ENCODE assay signal across 8 cellular contexts in genomic region chr18:63192885-63193349, GRCh38.
DNase-seq lines count a peak whose midpoint lies in the region; ATAC-seq and TF ChIP-seq lines count a peak whose summit lies in the region.

No MANE protein-coding gene starts in this region.

- no peaks in the 10 kb centered on the region for H3K79me2 ChIP-seq in osteoblast (ENCODE audit: insufficient read depth, low read length)

- ATAC-seq in GM19452 (IDR thresholded peaks at IDR 0.05; ENCODE audit: unreplicated experiment): peak; percentile 66
- peak; percentile 47 for ATAC-seq in HG03460 (IDR thresholded peaks at IDR 0.05; ENCODE audit: unreplicated experiment)
- peak; percentile 56 for ATAC-seq in effector memory CD8-positive, alpha-beta T cell (replicated peaks)

- TF ChIP-seq CTCF in GM06990 (IDR thresholded peaks at IDR 0.05; ENCODE audit: insufficient read depth, low read length, poor library complexity, severe bottlenecking): no peak
- no peak for TF ChIP-seq CTCF in osteoblast (IDR thresholded peaks at IDR 0.05; ENCODE audit: extremely low read depth, low read depth, low read length)
- TF ChIP-seq CTCF in coronary artery (IDR thresholded peaks at IDR 0.05): no peak

- no peaks in the 10 kb centered on the region for H3K36me3 ChIP-seq in GM06990 (ENCODE audit: control insufficient read depth, insufficient read depth, low read length)
- no peaks in the 10 kb centered on the region for H3K36me3 ChIP-seq in osteoblast (ENCODE audit: insufficient read depth, low read length)

- no peaks in the 10 kb centered on the region for H3K9me3 Mint-ChIP-seq in effector memory CD8-positive, alpha-beta T cell

- peaks cover 23 to 42% of the 10 kb centered on the region in 2 donors for H3K4me1 Mint-ChIP-seq in effector memory CD8-positive, alpha-beta T cell (ENCODE audit: low read depth in 2 of 2)

- H3K4me3 ChIP-seq in GM06990 (replicated peaks; ENCODE audit: low read depth, low read length) (no peak overlapping the region), osteoblast (ENCODE audit: insufficient read depth, low read length) (no peak overlapping the region), coronary artery (no peak overlapping the region)

- H3K27ac Mint-ChIP-seq in effector memory CD8-positive, alpha-beta T cell: peak overlapping the region; percentile 85

- peak; percentile 54 for DNase-seq in GM06990 (ENCODE audit: extremely low read depth, insufficient read length)
- DNase-seq in effector memory CD8-positive, alpha-beta T cell: no peak
- DNase-seq in Ammon's horn (ENCODE audit: low spot score): no peak
- no peak for DNase-seq in NCI-H526 treated with DMSO at 0.1 percent for 48 hours (lab: John Stamatoyannopoulos, UW)
- no peak for DNase-seq in osteoblast (ENCODE audit: insufficient read length, low spot score, missing footprints)
- no peak for DNase-seq in coronary artery (ENCODE audit: low spot score)

- H3K27me3 Mint-ChIP-seq in effector memory CD8-positive, alpha-beta T cell: no peaks in the 10 kb centered on the region

- no peaks in the 10 kb centered on the region for H3K27me3 ChIP-seq in GM06990 (replicated peaks; ENCODE audit: control insufficient read depth, insufficient read depth, low read length)
- H3K27me3 ChIP-seq in osteoblast (ENCODE audit: insufficient read depth, low read length): no peaks in the 10 kb centered on the region

- no peaks in the 10 kb centered on the region for H3K4me1 ChIP-seq in osteoblast (ENCODE audit: insufficient read depth, low read length)

- no peak overlapping the region for H3K4me3 Mint-ChIP-seq in effector memory CD8-positive, alpha-beta T cell

- no peak overlapping the region for H3K27ac ChIP-seq in osteoblast (ENCODE audit: low read depth, low read length)
- no peak overlapping the region for H3K27ac ChIP-seq in coronary artery

- H2AFZ ChIP-seq in osteoblast (ENCODE audit: low read length): no peak overlapping the region

- no peaks in the 10 kb centered on the region for H3K9me3 ChIP-seq in osteoblast (ENCODE audit: low read depth, low read length)

- peaks cover 2% of the 10 kb centered on the region for H3K36me3 Mint-ChIP-seq in effector memory CD8-positive, alpha-beta T cell (ENCODE audit: insufficient read depth)

- no peaks in the 10 kb centered on the region for H4K20me1 ChIP-seq in osteoblast (ENCODE audit: insufficient read depth, low read length)

- H3K4me2 ChIP-seq in osteoblast (ENCODE audit: insufficient read depth, low read length): no peak overlapping the region
